In genomic region chr19:2654585-2654861, GRCh38 we compare ENCODE assay signal across 20 cellular contexts. TPM values are rescaled to one million over a fixed set of nuclear protein-coding genes. Genes with fewer than 3 reads are reported as not detected.
DNase-seq lines count a peak whose midpoint lies in the region; ATAC-seq, FAIRE-seq and TF ChIP-seq lines count a peak whose summit lies in the region.
"Had no signal": no experiment of that assay in that cellular context is flagged by ENCODE, and none has a peak within 500 bp of the region (broad histone marks: within the 10 kb centered on the region; RNA-seq: fewer than 3 reads in every experiment).

No MANE protein-coding gene starts in this region.

- no peak overlapping the region for H4K91ac ChIP-seq in H1 (replicated peaks; ENCODE audit: insufficient read length, low read length)

- H3K36me3 ChIP-seq in H1 (ENCODE audit: control insufficient read depth in 2 of 4, insufficient read depth in 4 of 4, low read length in 3 of 4): no peaks in the 10 kb centered on the region
- H3K36me3 ChIP-seq: SJSA1 had no signal

- H2BK5ac ChIP-seq in H1 (ENCODE audit: low read depth, low read length): no peak overlapping the region

- no peak overlapping the region for H3K14ac ChIP-seq in H1 (ENCODE audit: insufficient read length)

- H3K27ac ChIP-seq in H1 (ENCODE audit: low read depth, low read length) (no peak overlapping the region), substantia nigra (ENCODE audit: low read depth, low read length, poor library complexity, severe bottlenecking) (peak overlapping the region; percentile 61)
- H3K27ac ChIP-seq: PC-9, SJSA1 had no signal

- TF ChIP-seq POLR2A in H1 (IDR thresholded peaks at IDR 0.05; ENCODE audit: control extremely low read depth in 1 of 2, low read depth in 2 of 2, low read length in 2 of 2): no peak

- 86% methylated on average over 3 of the region's 3 CpGs; no CpG with 5 or more reads in 1 of the 2 experiments for WGBS in H1 (ENCODE audit: extremely low coverage in 1 of 2, insufficient coverage in 1 of 2, insufficient read length in 1 of 2, insufficient replicate concordance in 2 of 2, low coverage in 1 of 2, low lambda C conversion rate in 2 of 2, missing lambda C conversion rate in 1 of 2), 2 experiments

- no peaks in the 10 kb centered on the region for H3K9me3 Mint-ChIP-seq in IgD-negative memory B cell
- H3K9me3 Mint-ChIP-seq in mesothelial cell of epicardium: no peaks in the 10 kb centered on the region
- H3K9me3 Mint-ChIP-seq in chondrocyte (ENCODE audit: low read depth): no peaks in the 10 kb centered on the region

- no peak overlapping the region for H2BK120ac ChIP-seq in H1 (replicated peaks; ENCODE audit: low read depth, low read length)

- H3K27ac Mint-ChIP-seq in IgD-negative memory B cell (peak overlapping the region; percentile 31 to 89 (median 64)), mesothelial cell of epicardium (no peak overlapping the region), chondrocyte (ENCODE audit: unreplicated experiment) (no peak overlapping the region)

- no peaks in the 10 kb centered on the region for H3K27me3 ChIP-seq in H1 (replicated peaks in 1 of 4; ENCODE audit: control insufficient read depth in 3 of 4, extremely low read depth in 1 of 4, insufficient read depth in 3 of 4, low read length in 3 of 4)

- H3K4me3 Mint-ChIP-seq in IgD-negative memory B cell (peak overlapping the region in 1 of 4 donors; percentile 77), mesothelial cell of epicardium (peak overlapping the region; percentile 37), chondrocyte (ENCODE audit: unreplicated experiment) (no peak overlapping the region)

- no peaks in the 10 kb centered on the region for H3K27me3 Mint-ChIP-seq in IgD-negative memory B cell
- H3K27me3 Mint-ChIP-seq in mesothelial cell of epicardium (ENCODE audit: low read depth): peaks cover 12% of the 10 kb centered on the region
- peaks cover 7% of the 10 kb centered on the region for H3K27me3 Mint-ChIP-seq in chondrocyte (ENCODE audit: low read depth)

- CTCF ChIA-PET in H1 (lab: Charles Lee; ENCODE audit: partially characterized antibody): interaction anchor here (0.6 to 2.6 kb wide), 10 partner anchors 9 to 563 kb away, joined by 3 to 19 read pairs (median 4); no protein-coding TSS in a partner anchor

- H4K8ac ChIP-seq in H1 (ENCODE audit: extremely low read depth, insufficient read depth, low read length): no peak overlapping the region

- H3K36me3 Mint-ChIP-seq in IgD-negative memory B cell (peaks cover 8% of the 10 kb centered on the region), mesothelial cell of epicardium (no peaks in the 10 kb centered on the region), chondrocyte (ENCODE audit: low read depth) (no peaks in the 10 kb centered on the region)

- peaks cover 17 to 31% (median 26%) of the 10 kb centered on the region in 3 donors for H3K4me1 Mint-ChIP-seq in IgD-negative memory B cell
- H3K4me1 Mint-ChIP-seq in mesothelial cell of epicardium: peaks cover 7% of the 10 kb centered on the region
- peaks cover 5% of the 10 kb centered on the region for H3K4me1 Mint-ChIP-seq in chondrocyte (ENCODE audit: low read depth)

- no peak for ATAC-seq in GM19035 (IDR thresholded peaks at IDR 0.05; ENCODE audit: unreplicated experiment)
- no peak for ATAC-seq in HG02884 (IDR thresholded peaks at IDR 0.05; ENCODE audit: unreplicated experiment)

- peaks cover 0 to 10% (median 6%) of the 10 kb centered on the region in 4 experiments; a peak in 5 of 7 replicates for H3K4me1 ChIP-seq in H1 (replicated peaks in 1 of 4; ENCODE audit: control insufficient read depth in 3 of 4, insufficient read depth in 4 of 4, low read length in 3 of 4)
- H3K4me1 ChIP-seq: SJSA1 had no signal

- no peak overlapping the region for H3K56ac ChIP-seq in H1 (replicated peaks; ENCODE audit: insufficient read length, low read depth, low read length)

- no peak overlapping the region for H3K18ac ChIP-seq in H1 (ENCODE audit: extremely low read depth, low read length)

- no peak overlapping the region for H2BK15ac ChIP-seq in H1 (ENCODE audit: low read length)

- no peak for FAIRE-seq in H1 (lab: Jason Lieb, UNC)
- FAIRE-seq: G401.6, HepG2 had no signal

- no peaks in the 10 kb centered on the region for H3K79me2 ChIP-seq in H1 (ENCODE audit: control insufficient read depth in 1 of 2, insufficient read depth in 2 of 2, low read length in 2 of 2)

- H3K9me3 ChIP-seq in H1 (ENCODE audit: insufficient read depth in 2 of 2, low read depth in 1 of 2, low read length in 1 of 2): no peaks in the 10 kb centered on the region
- H3K9me3 ChIP-seq: SJSA1 had no signal

- H2AFZ ChIP-seq in H1 (ENCODE audit: low read length): no peak overlapping the region
- H2AFZ ChIP-seq: PC-9 had no signal

- no peak overlapping the region for H2BK12ac ChIP-seq in H1 (ENCODE audit: low read depth, low read length)

- DNase-seq in H1 (ENCODE audit: low read depth in 1 of 2, low spot score in 2 of 2) (no peak), mesothelial cell of epicardium (ENCODE audit: low spot score in 2 of 2, unreplicated experiment in 2 of 2) (no peak), substantia nigra (lab: John Stamatoyannopoulos, UW) (no peak), chondrocyte (ENCODE audit: low spot score) (no peak)
- DNase-seq: AML-193, DMS 273 treated with DMSO at 0.1 percent for 48 hours, GOT3, KG1, MV-4-11, NCI-H187, NCI-H2107, NCI-H226, NCI-H524, PC-9 had no signal

- no peak overlapping the region for H2BK20ac ChIP-seq in H1 (ENCODE audit: low read length)

- no peak for TF ChIP-seq RAD21 in H1 (IDR thresholded peaks at IDR 0.05 in 1 of 2, conservative IDR thresholded peaks at IDR 0.05 in 1 of 2; ENCODE audit: low read depth in 2 of 2, low read length in 2 of 2)

- TF ChIP-seq EP300 in H1 (IDR thresholded peaks at IDR 0.05; ENCODE audit: borderline replicate concordance in 1 of 2, low read depth in 2 of 2, low read length in 2 of 2): no peak

- peak overlapping the region; percentile 35 to 68; a peak in 3 of 4 replicates for H3K4me2 ChIP-seq in H1 (ENCODE audit: insufficient read depth in 1 of 2, low read depth in 2 of 2, low read length in 2 of 2)

- no peak overlapping the region for H3K4ac ChIP-seq in H1 (replicated peaks; ENCODE audit: insufficient read length, low read depth, low read length)

- H4K5ac ChIP-seq in H1 (ENCODE audit: insufficient read length, low read depth, low read length): no peak overlapping the region

- POLR2A ChIA-PET in H1 (lab: Charles Lee; ENCODE audit: partially characterized antibody): interaction anchor here (1.0 to 1.4 kb wide), 2 partner anchors 15 to 178 kb away, joined by 3 read pairs; no protein-coding TSS in a partner anchor

- H3K9ac ChIP-seq in H1 (replicated peaks in 1 of 4; ENCODE audit: extremely low read depth in 1 of 4, low read depth in 3 of 4, low read length in 3 of 4): no peak overlapping the region

- H3K23ac ChIP-seq in H1 (ENCODE audit: insufficient read length): no peak overlapping the region

- H4K20me1 ChIP-seq in H1 (replicated peaks in 1 of 2; ENCODE audit: control insufficient read depth in 1 of 2, insufficient read depth in 2 of 2, low read length in 2 of 2): peaks cover 0 to 2% of the 10 kb centered on the region in 2 experiments

- H3K23me2 ChIP-seq in H1 (ENCODE audit: low read depth, low read length): no peaks in the 10 kb centered on the region

- no peak overlapping the region for H2AK5ac ChIP-seq in H1 (ENCODE audit: low read depth, low read length)

- no peaks in the 10 kb centered on the region for H3K79me1 ChIP-seq in H1 (ENCODE audit: low read depth, low read length)

- TF ChIP-seq CTCF in H1 (IDR thresholded peaks at IDR 0.05; ENCODE audit: control extremely low read depth in 1 of 3, insufficient read depth in 1 of 3, low read depth in 1 of 3, low read length in 3 of 3) (no peak), mesothelial cell of epicardium (IDR thresholded peaks at IDR 0.05; ENCODE audit: unreplicated experiment) (no peak), chondrocyte (IDR thresholded peaks at IDR 0.05) (no peak)

- H3K4me3 ChIP-seq in H1 (ENCODE audit: extremely low read depth in 1 of 4, insufficient read depth in 2 of 4, low read depth in 3 of 4, low read length in 4 of 4): peak overlapping the region in 1 of 4 experiments; percentile 49; a peak in 2 of 8 replicates
- H3K4me3 ChIP-seq: PC-9, SJSA1 had no signal

TF ChIP-seq in H1, 55 proteins besides CTCF, POLR2A, EP300 and RAD21 (continues in another document):
- no peak for TF ChIP-seq RFX5 (IDR thresholded peaks at IDR 0.05; ENCODE audit: borderline replicate concordance, low read depth, low read length)
- no peak for TF ChIP-seq HDAC6 (IDR thresholded peaks at IDR 0.05; ENCODE audit: low read depth, low read length)
- no peak for TF ChIP-seq SP4 (IDR thresholded peaks at IDR 0.05; ENCODE audit: low read length)

RNA-seq across cellular contexts. Expression of gene GNG7, which starts 48.0 kb away (rescaled TPM):
- polyA plus RNA-seq in IgD-negative memory B cell (74.6 TPM), H1 (2011; rRNA removed) (2.8 and 5.6 TPM in 2 replicates)
- total RNA-seq in H1 (2021; fragmentation: NEBNext Ultra II Directional; extraction: Animal tissue kit (Norgen Biotek cat#: 25700)): 7.0 and 7.8 TPM in 2 replicates
- polyA plus RNA-seq in H1 (2011; cell fraction: cytosol; rRNA removed): 4.4 TPM
- 5.8 TPM for polyA plus RNA-seq in H1 (2011; cell fraction: nucleus; rRNA removed)
- polyA plus RNA-seq in H1 (2012, experiment 1 of 2): 4.4 to 5.6 TPM (median 4.9 TPM) in 4 replicates
- polyA plus RNA-seq in H1 (2012, experiment 2 of 2): 4.8 TPM
- 5.1 TPM for polyA plus RNA-seq in H1 (2013, experiment 1 of 2)
- 5.1 TPM for polyA plus RNA-seq in H1 (2013, experiment 2 of 2)
- polyA minus RNA-seq in H1 (2011; rRNA and poly(A)+ RNA removed): 1.0 and 2.5 TPM in 2 replicates
- polyA minus RNA-seq in H1 (2011; cell fraction: cytosol; rRNA and poly(A)+ RNA removed): 2.9 TPM
- 2.0 TPM for polyA minus RNA-seq in H1 (2011; cell fraction: nucleus; rRNA and poly(A)+ RNA removed)
- total RNA-seq in mesothelial cell of epicardium (8.2 to 8.8 TPM (median 8.5 TPM) in 3 replicates), chondrocyte (1.9 to 3.6 TPM (median 2.5 TPM) in 3 replicates)

Comparison
In these comparisons a context has a peak if more than half of its experiments do, and no peak if none do; other contexts are left out.
1. H3K27ac Mint-ChIP-seq: peak in IgD-negative memory B cell (3 of 3); none in mesothelial cell of epicardium (single experiment) and chondrocyte (single experiment).